In the genomic region with DNA sequence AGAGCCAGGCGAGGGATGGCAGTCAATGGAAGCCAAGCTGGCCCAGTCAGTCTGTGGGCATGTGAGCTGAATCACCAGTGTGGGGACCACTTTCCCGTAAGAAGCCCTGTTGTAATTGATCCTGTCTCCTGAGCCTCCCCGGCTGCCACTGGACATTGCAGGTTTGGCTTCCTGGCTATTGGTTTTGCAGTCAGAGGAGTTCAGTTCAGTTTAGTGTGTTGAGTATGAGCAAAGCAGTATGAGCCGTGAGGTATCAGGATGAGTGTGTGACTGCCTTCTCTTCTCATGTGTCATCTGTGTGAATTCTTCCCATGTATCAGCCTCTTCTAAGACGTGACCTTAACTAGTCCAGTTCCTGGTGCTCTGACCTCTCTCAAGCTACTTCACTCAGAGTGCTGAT, we compare ENCODE assay signal across 15 cellular contexts.
DNase-seq lines count a peak whose midpoint lies in the region; ATAC-seq and TF ChIP-seq lines count a peak whose summit lies in the region.
"Had no signal": no experiment of that assay in that cellular context is flagged by ENCODE, and none has a peak within 500 bp of the region (broad histone marks: within the 10 kb centered on the region; RNA-seq: fewer than 3 reads in every experiment).

No MANE protein-coding gene starts in this region.

- ATAC-seq in HG03520 (IDR thresholded peaks at IDR 0.05; ENCODE audit: unreplicated experiment) (peak; percentile 56), GM21447 (IDR thresholded peaks at IDR 0.05; ENCODE audit: unreplicated experiment) (no peak), left colon (no peak)
- ATAC-seq: CD8-positive, alpha-beta T cell; T-helper 17 cell had no signal

- H3K27ac ChIP-seq in esophagus squamous epithelium, result peak overlapping the region in 3 of 4 donors; percentile 35 to 50 (median 41)
- H3K27ac ChIP-seq in muscle layer of duodenum (ENCODE audit: low read length), result peak overlapping the region; percentile 35
- peak overlapping the region; percentile 73 to 75 for H3K27ac ChIP-seq in tibial artery

- H3K36me3 ChIP-seq in esophagus squamous epithelium (no peaks in the 10 kb centered on the region), muscle layer of duodenum (ENCODE audit: control insufficient read depth in 1 of 2, insufficient read depth in 2 of 2, low read length in 2 of 2) (no peaks in the 10 kb centered on the region), tibial artery (no peaks in the 10 kb centered on the region)

- no peak for DNase-seq in esophagus squamous epithelium (lab: John Stamatoyannopoulos, UW)
- peak in 1 of 2 donors; percentile 23 for DNase-seq in tibial artery
- DNase-seq in KG1 (lab: John Stamatoyannopoulos, UW), result no peak
- DNase-seq in left colon, result no peak
- no peak for DNase-seq in activated CD8-positive, alpha-beta memory T cell treated with anti-CD3 and anti-CD28 coated beads, Interleukin-2, amount 50 U/mL, for 4 hours
- DNase-seq: activated CD4-positive, alpha-beta T cell treated with anti-CD3 and anti-CD28 coated beads, Interleukin-2, amount 50 U/mL, for 4 hours; activated naive CD4-positive, alpha-beta T cell; CD8-positive, alpha-beta T cell; cortex of kidney; Kasumi-1; NCI-H2171 treated with DMSO at 0.1 percent for 48 hours; T-helper 17 cell had no signal

- H3K9me3 ChIP-seq in esophagus squamous epithelium (no peaks in the 10 kb centered on the region), muscle layer of duodenum (ENCODE audit: control insufficient read depth in 1 of 2, low read length in 2 of 2) (no peaks in the 10 kb centered on the region), tibial artery (no peaks in the 10 kb centered on the region)

- H3K4me1 ChIP-seq in esophagus squamous epithelium, result peaks cover 0 to 9% (median 0%) of the 10 kb centered on the region in 3 donors
- peaks cover 0 to 20% of the 10 kb centered on the region in 2 donors for H3K4me1 ChIP-seq in muscle layer of duodenum (ENCODE audit: control insufficient read depth in 1 of 2, insufficient read depth in 2 of 2, low read length in 2 of 2)
- peaks cover 0 to 86% (median 35%) of the 10 kb centered on the region in 4 donors for H3K4me1 ChIP-seq in tibial artery

- TF ChIP-seq CTCF in esophagus squamous epithelium (IDR thresholded peaks at IDR 0.05) (no peak), tibial artery (IDR thresholded peaks at IDR 0.05) (no peak)

- H3K4me3 ChIP-seq in esophagus squamous epithelium (no peak overlapping the region), muscle layer of duodenum (ENCODE audit: low read depth in 1 of 2, low read length in 2 of 2) (no peak overlapping the region), tibial artery (no peak overlapping the region)

- TF ChIP-seq POLR2A in esophagus squamous epithelium (IDR thresholded peaks at IDR 0.05), result no peak

- H3K27me3 ChIP-seq in esophagus squamous epithelium, result no peaks in the 10 kb centered on the region
- H3K27me3 ChIP-seq in muscle layer of duodenum (ENCODE audit: low read depth, low read length), result no peaks in the 10 kb centered on the region
- no peaks in the 10 kb centered on the region for H3K27me3 ChIP-seq in tibial artery

- 54 to 68% methylated on average over 5 of the region's 5 CpGs for WGBS in esophagus squamous epithelium, 2 donors

- intact Hi-C loops in esophagus squamous epithelium (cut with DNase I) (no loop called here), tibial artery (cut with DNase I; ENCODE audit: low total_unique reads) (no loop called here), left colon (cut with DNase I, micrococcal nuclease) (no loop called here)
